14 cellular contexts compared by ENCODE assay signal in the genomic region with DNA sequence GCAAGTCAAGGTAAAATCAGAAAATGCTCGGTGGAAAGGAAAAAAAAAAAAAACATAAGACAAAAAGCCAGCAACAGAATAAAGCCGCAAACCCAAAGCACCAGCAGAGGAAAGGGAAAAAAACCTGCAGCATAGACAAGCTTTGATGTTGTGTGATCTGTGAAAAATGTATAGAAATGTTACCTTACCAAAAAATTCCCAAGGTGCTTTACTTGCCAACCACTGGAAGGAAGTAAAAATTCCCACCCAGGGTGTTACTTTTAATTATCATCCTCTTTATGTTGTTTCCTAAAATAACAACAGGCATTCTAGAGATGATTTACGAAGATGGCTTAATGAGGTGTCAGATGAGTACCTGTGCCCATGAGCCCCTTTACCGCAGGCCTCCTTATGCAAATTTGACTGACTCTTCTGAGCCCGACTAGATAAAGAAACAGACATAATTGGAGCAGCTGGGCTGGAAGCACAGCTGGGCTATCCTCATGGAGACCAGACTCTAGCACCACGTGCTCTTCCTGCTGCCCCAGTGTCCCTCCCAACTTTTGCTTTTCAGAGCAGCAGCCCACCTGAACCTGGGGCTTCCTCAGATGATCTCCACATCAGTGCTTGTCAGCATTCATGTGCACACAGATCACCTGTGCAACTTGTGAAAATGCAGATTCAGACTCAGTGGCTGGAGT. TPM values are rescaled to one million over a fixed set of nuclear protein-coding genes. Genes with fewer than 3 reads are reported as not detected.
DNase-seq lines count a peak whose midpoint lies in the region; ATAC-seq and TF ChIP-seq lines count a peak whose summit lies in the region.
"Had no signal": no experiment of that assay in that cellular context is flagged by ENCODE, and none has a peak within 500 bp of the region (broad histone marks: within the 10 kb centered on the region; RNA-seq: fewer than 3 reads in every experiment).

No MANE protein-coding gene starts in this region.

- intact Hi-C loops in right cardiac atrium (cut with DNase I): no loop called here

- H3K4me3 ChIP-seq in CD8-positive, alpha-beta memory T cell (ENCODE audit: low read length): peak overlapping the region; percentile 40
- H3K4me3 ChIP-seq in right cardiac atrium (ENCODE audit: low read length): no peak overlapping the region
- H3K4me3 ChIP-seq: GM23338, K562, lung had no signal

- CTCF ChIA-PET in CD8-positive, alpha-beta memory T cell (lab: Charles Lee): interaction anchor here (0.9 to 2.2 kb wide), 6 partner anchors 9 to 128 kb away, joined by 3 to 8 read pairs (median 4); no protein-coding TSS in a partner anchor

- peak overlapping the region; percentile 68 to 81 (median 77) for H3K4me3 Mint-ChIP-seq in CD8-positive, alpha-beta memory T cell
- peak overlapping the region; percentile 64 for H3K4me3 Mint-ChIP-seq in activated naive CD8-positive, alpha-beta T cell treated with anti-CD3 and anti-CD28 coated beads for 36 hours
- no peak overlapping the region for H3K4me3 Mint-ChIP-seq in osteocyte (ENCODE audit: unreplicated experiment)
- H3K4me3 Mint-ChIP-seq: CD14-positive monocyte, GM23338 had no signal

- peak in 4 of 5 donors; percentile 36 to 80 (median 68) for DNase-seq in CD8-positive, alpha-beta memory T cell
- peak; percentile 72 for DNase-seq in NCI-H526 treated with DMSO at 0.1 percent for 48 hours (lab: John Stamatoyannopoulos, UW)
- DNase-seq in activated naive CD8-positive, alpha-beta T cell treated with anti-CD3 and anti-CD28 coated beads for 36 hours: peak; percentile 50
- DNase-seq in right cardiac atrium: no peak
- DNase-seq in SIG-M5 treated with dmso at 0.1 percent for 504 hours (lab: John Stamatoyannopoulos, UW; ENCODE audit: unreplicated experiment): no peak
- DNase-seq in UCSD-AML1 (lab: John Stamatoyannopoulos, UW; ENCODE audit: unreplicated experiment): no peak
- no peak for DNase-seq in osteocyte (ENCODE audit: extremely low spot score, unreplicated experiment)

- peaks cover 64 to 86% (median 76%) of the 10 kb centered on the region in 3 donors for H3K4me1 Mint-ChIP-seq in CD8-positive, alpha-beta memory T cell
- H3K4me1 Mint-ChIP-seq in activated naive CD8-positive, alpha-beta T cell treated with anti-CD3 and anti-CD28 coated beads for 36 hours: peaks cover 48% of the 10 kb centered on the region
- no peaks in the 10 kb centered on the region for H3K4me1 Mint-ChIP-seq in osteocyte (ENCODE audit: unreplicated experiment)
- H3K4me1 Mint-ChIP-seq: CD14-positive monocyte had no signal

- H3K36me3 ChIP-seq in CD8-positive, alpha-beta memory T cell (ENCODE audit: insufficient read depth, low read length): peaks cover 4% of the 10 kb centered on the region

- no peaks in the 10 kb centered on the region for H3K27me3 ChIP-seq in CD8-positive, alpha-beta memory T cell (ENCODE audit: insufficient read depth, low read length, poor library complexity, severe bottlenecking)
- H3K27me3 ChIP-seq in right cardiac atrium (ENCODE audit: control insufficient read depth, insufficient read depth): no peaks in the 10 kb centered on the region

- H3K4me1 ChIP-seq in CD8-positive, alpha-beta memory T cell (ENCODE audit: insufficient read depth, low read length): peaks cover 34% of the 10 kb centered on the region
- H3K4me1 ChIP-seq in right cardiac atrium (ENCODE audit: control insufficient read depth, insufficient read depth, low read length): no peaks in the 10 kb centered on the region

- WGBS in right cardiac atrium: 65% methylated on average over 6 of the region's 6 CpGs

- peaks cover 11 to 47% (median 13%) of the 10 kb centered on the region in 3 donors for H3K36me3 Mint-ChIP-seq in CD8-positive, alpha-beta memory T cell
- peaks cover 45% of the 10 kb centered on the region for H3K36me3 Mint-ChIP-seq in activated naive CD8-positive, alpha-beta T cell treated with anti-CD3 and anti-CD28 coated beads for 36 hours
- H3K36me3 Mint-ChIP-seq in osteocyte (ENCODE audit: unreplicated experiment): no peaks in the 10 kb centered on the region

- H3K27me3 Mint-ChIP-seq in CD8-positive, alpha-beta memory T cell: no peaks in the 10 kb centered on the region
- no peaks in the 10 kb centered on the region for H3K27me3 Mint-ChIP-seq in activated naive CD8-positive, alpha-beta T cell treated with anti-CD3 and anti-CD28 coated beads for 36 hours
- no peaks in the 10 kb centered on the region for H3K27me3 Mint-ChIP-seq in osteocyte (ENCODE audit: unreplicated experiment)

- peak overlapping the region; percentile 32 for H3K27ac ChIP-seq in CD8-positive, alpha-beta memory T cell (ENCODE audit: low read depth, low read length)
- H3K27ac ChIP-seq in right cardiac atrium (ENCODE audit: low read length): no peak overlapping the region

- ATAC-seq in GM19328 (IDR thresholded peaks at IDR 0.05; ENCODE audit: unreplicated experiment) (peak; percentile 52), right cardiac atrium (no peak)
- ATAC-seq: esophagus mucosa, Right ventricle myocardium inferior had no signal

- H3K9me3 Mint-ChIP-seq in CD8-positive, alpha-beta memory T cell: peaks cover 0 to 3% (median 0%) of the 10 kb centered on the region in 5 donors
- peaks cover 2% of the 10 kb centered on the region for H3K9me3 Mint-ChIP-seq in activated naive CD8-positive, alpha-beta T cell treated with anti-CD3 and anti-CD28 coated beads for 36 hours
- H3K9me3 Mint-ChIP-seq in osteocyte (ENCODE audit: unreplicated experiment): no peaks in the 10 kb centered on the region

- H3K9me3 ChIP-seq in CD8-positive, alpha-beta memory T cell (ENCODE audit: low read length): no peaks in the 10 kb centered on the region
- no peaks in the 10 kb centered on the region for H3K9me3 ChIP-seq in right cardiac atrium (ENCODE audit: control insufficient read depth, low read length)

- no peak for TF ChIP-seq CTCF in osteocyte (IDR thresholded peaks at IDR 0.05)

- H3K27ac Mint-ChIP-seq in CD8-positive, alpha-beta memory T cell: peak overlapping the region; percentile 92 to 99 (median 96)
- H3K27ac Mint-ChIP-seq in activated naive CD8-positive, alpha-beta T cell treated with anti-CD3 and anti-CD28 coated beads for 36 hours: peak overlapping the region; percentile 90
- no peak overlapping the region for H3K27ac Mint-ChIP-seq in osteocyte (ENCODE audit: unreplicated experiment)

- POLR2A ChIA-PET in CD8-positive, alpha-beta memory T cell (lab: Charles Lee): interaction anchor here (0.6 to 2.0 kb wide), 8 partner anchors 9 to 108 kb away, joined by 3 to 12 read pairs (median 6); partner anchors contain the start of genes GALM and HNRNPLL

RNA-seq across cellular contexts. Expression of gene SRSF7, which starts 41.5 kb away (rescaled TPM):
- total RNA-seq in CD8-positive, alpha-beta memory T cell: 100 to 1,000 TPM; 378 to 381 TPM
- polyA plus RNA-seq in CD8-positive, alpha-beta memory T cell: 200 TPM
- 100 to 1,000 TPM; 381 to 392 TPM for total RNA-seq in activated naive CD8-positive, alpha-beta T cell treated with anti-CD3 and anti-CD28 coated beads for 36 hours
- total RNA-seq in right cardiac atrium: 10 to 100 TPM; 51.4 to 87.1 (median 64.6) TPM
- 51.1 TPM for polyA plus RNA-seq in right cardiac atrium
- total RNA-seq in osteocyte: 100 and 103 TPM in 2 replicates

RNA-seq across cellular contexts. Expression of gene GALM, which starts 43.7 kb away (rescaled TPM):
- 100 to 1,000 TPM; 107 to 109 TPM for total RNA-seq in CD8-positive, alpha-beta memory T cell
- 51.4 TPM for polyA plus RNA-seq in CD8-positive, alpha-beta memory T cell
- 10 to 100 TPM; 42.0 to 42.2 TPM for total RNA-seq in activated naive CD8-positive, alpha-beta T cell treated with anti-CD3 and anti-CD28 coated beads for 36 hours
- total RNA-seq in right cardiac atrium: 10 to 100 TPM; 11.4 to 23.0 (median 19.8) TPM
- polyA plus RNA-seq in right cardiac atrium: 13.5 TPM
- 2.9 and 3.8 TPM in 2 replicates for total RNA-seq in osteocyte

Comparison
In these comparisons a context has a peak if more than half of its experiments do, and no peak if none do; other contexts are left out.
1. DNase-seq: peak in CD8-positive, alpha-beta memory T cell (4 of 5), NCI-H526 treated with DMSO at 0.1 percent for 48 hours (single experiment) and activated naive CD8-positive, alpha-beta T cell treated with anti-CD3 and anti-CD28 coated beads for 36 hours (single experiment); none in right cardiac atrium (0 of 3), SIG-M5 treated with dmso at 0.1 percent for 504 hours (single experiment), UCSD-AML1 (single experiment) and osteocyte (single experiment).